In genomic region chr2:113260930-113261329, GRCh38 we compare ENCODE assay signal across 30 cellular contexts.
DNase-seq lines count a peak whose midpoint lies in the region; ATAC-seq, FAIRE-seq and TF ChIP-seq lines count a peak whose summit lies in the region.
"Had no signal": no experiment of that assay in that cellular context is flagged by ENCODE, and none has a peak within 500 bp of the region (broad histone marks: within the 10 kb centered on the region; RNA-seq: fewer than 3 reads in every experiment).

No MANE protein-coding gene starts in this region.

- peaks cover 0 to 11% of the 10 kb centered on the region in 2 donors for H3K27me3 Mint-ChIP-seq in stimulated activated naive B cell treated with anti-CD40 and anti-IgM and Interleukin-4, amounts not matched to agents 10 μg/mL and 1 μg/mL and 100 μg/mL, for 72 hours
- H3K27me3 Mint-ChIP-seq: stimulated activated memory B cell treated with anti-CD40 and anti-IgM and Interleukin-4, amounts not matched to agents 10 μg/mL and 1 μg/mL and 100 μg/mL, for 72 hours had no signal

- H3K27ac ChIP-seq in WERI-Rb-1, result peak overlapping the region; percentile 57
- H3K27ac ChIP-seq: ascending aorta, cardiac muscle cell, colonic mucosa, parathyroid adenoma, right atrium auricular region, SK-N-MC had no signal

- no peaks in the 10 kb centered on the region for H3K9me3 Mint-ChIP-seq in stimulated activated naive B cell treated with anti-CD40 and anti-IgM and Interleukin-4, amounts not matched to agents 10 μg/mL and 1 μg/mL and 100 μg/mL, for 72 hours
- H3K9me3 Mint-ChIP-seq: CD8-positive, alpha-beta memory T cell; effector memory CD8-positive, alpha-beta T cell; nephron; stimulated activated memory B cell treated with anti-CD40 and anti-IgM and Interleukin-4, amounts not matched to agents 10 μg/mL and 1 μg/mL and 100 μg/mL, for 72 hours had no signal

- peak; percentile 18; the same call in 1 of the 2 replicates for TF ChIP-seq CTCF in WERI-Rb-1 (IDR thresholded peaks at IDR 0.05; ENCODE audit: low read depth, low read length)

- H3K9me3 ChIP-seq in WERI-Rb-1 (ENCODE audit: severe bottlenecking), result no peaks in the 10 kb centered on the region
- H3K9me3 ChIP-seq: ascending aorta, colonic mucosa, right atrium auricular region had no signal

- H3K4me3 Mint-ChIP-seq in stimulated activated naive B cell treated with anti-CD40 and anti-IgM and Interleukin-4, amounts not matched to agents 10 μg/mL and 1 μg/mL and 100 μg/mL, for 72 hours, result no peak overlapping the region
- H3K4me3 Mint-ChIP-seq: activated naive CD8-positive, alpha-beta T cell; CD8-positive, alpha-beta memory T cell; effector memory CD8-positive, alpha-beta T cell; nephron; stimulated activated memory B cell treated with anti-CD40 and anti-IgM and Interleukin-4, amounts not matched to agents 10 μg/mL and 1 μg/mL and 100 μg/mL, for 72 hours had no signal

- peak; percentile 72 for DNase-seq in NCI-H82 (lab: John Stamatoyannopoulos, UW)
- DNase-seq in NCI-H82 treated with DMSO at 0.1 percent for 48 hours (lab: John Stamatoyannopoulos, UW; ENCODE audit: unreplicated experiment), result no peak
- DNase-seq in NCI-H524 treated with DMSO at 0.1 percent for 48 hours (lab: John Stamatoyannopoulos, UW), result peak; percentile 10
- DNase-seq in WERI-Rb-1, result peak; percentile 35
- DNase-seq in urothelium cell line (ENCODE audit: low spot score), result no peak
- no peak for DNase-seq in stimulated activated naive B cell treated with anti-CD40 and anti-IgM and Interleukin-4, amounts not matched to agents 10 μg/mL and 1 μg/mL and 100 μg/mL, for 72 hours
- no peak for DNase-seq in NCI-H1417 treated with DMSO at 0.1 percent for 48 hours (lab: John Stamatoyannopoulos, UW)
- DNase-seq in NCI-H345 treated with DMSO at 0.1 percent for 48 hours (lab: John Stamatoyannopoulos, UW; ENCODE audit: unreplicated experiment), result no peak
- DNase-seq: 8988T; activated CD4-positive, alpha-beta T cell treated with anti-CD3 and anti-CD28 coated beads for 48 hours; activated CD8-positive, alpha-beta memory T cell treated with anti-CD3 and anti-CD28 coated beads for 24 hours; activated effector memory CD4-positive, alpha-beta T cell treated with Interleukin-2 at 50 U/mL for 16 hours; CD8-positive, alpha-beta memory T cell; colonic mucosa; effector memory CD8-positive, alpha-beta T cell; erythroblast; GOT3; NCI-H1436; NCI-H2107; stimulated activated CD4-positive, alpha-beta T cell treated with anti-CD3 and anti-CD28 coated beads, Interleukin-2, amount 100 ng/mL, for 48 hours had no signal

- H3K4me3 ChIP-seq in WERI-Rb-1 (ENCODE audit: low read depth, low read length), result no peak overlapping the region
- H3K4me3 ChIP-seq: ascending aorta, cardiac muscle cell, colonic mucosa, lung, right atrium auricular region, SK-N-MC had no signal

- no peaks in the 10 kb centered on the region for H3K27me3 ChIP-seq in WERI-Rb-1 (ENCODE audit: insufficient read depth, low read depth, severe bottlenecking)
- H3K27me3 ChIP-seq: ascending aorta, colonic mucosa, right atrium auricular region had no signal

- H3K36me3 Mint-ChIP-seq in stimulated activated naive B cell treated with anti-CD40 and anti-IgM and Interleukin-4, amounts not matched to agents 10 μg/mL and 1 μg/mL and 100 μg/mL, for 72 hours, result peaks cover 26 to 33% of the 10 kb centered on the region in 2 donors

- H3K4me1 Mint-ChIP-seq in stimulated activated naive B cell treated with anti-CD40 and anti-IgM and Interleukin-4, amounts not matched to agents 10 μg/mL and 1 μg/mL and 100 μg/mL, for 72 hours, result peaks cover 6 to 11% of the 10 kb centered on the region in 2 donors

- ATAC-seq in stimulated activated naive B cell treated with anti-CD40 and anti-IgM and Interleukin-4, amounts not matched to agents 10 μg/mL and 1 μg/mL and 100 μg/mL, for 72 hours (replicated peaks), result no peak
- ATAC-seq: effector memory CD8-positive, alpha-beta T cell; stimulated activated memory B cell treated with anti-CD40 and anti-IgM and Interleukin-4, amounts not matched to agents 10 μg/mL and 1 μg/mL and 100 μg/mL, for 72 hours had no signal

- peak; percentile 55 for FAIRE-seq in urothelium cell line (lab: Jason Lieb, UNC)
- FAIRE-seq: G401.6 had no signal

- H3K36me3 ChIP-seq in WERI-Rb-1, result no peaks in the 10 kb centered on the region
- H3K36me3 ChIP-seq: ascending aorta, cardiac muscle cell, colonic mucosa, right atrium auricular region had no signal

- no peak overlapping the region for H3K27ac Mint-ChIP-seq in stimulated activated naive B cell treated with anti-CD40 and anti-IgM and Interleukin-4, amounts not matched to agents 10 μg/mL and 1 μg/mL and 100 μg/mL, for 72 hours
- H3K27ac Mint-ChIP-seq: activated naive CD8-positive, alpha-beta T cell; effector memory CD8-positive, alpha-beta T cell; stimulated activated memory B cell treated with anti-CD40 and anti-IgM and Interleukin-4, amounts not matched to agents 10 μg/mL and 1 μg/mL and 100 μg/mL, for 72 hours had no signal

Comparison
In these comparisons a context has a peak if more than half of its experiments do, and no peak if none do; other contexts are left out.
1. DNase-seq: peak in NCI-H82 (single experiment), NCI-H524 treated with DMSO at 0.1 percent for 48 hours (single experiment) and WERI-Rb-1 (single experiment); none in NCI-H82 treated with DMSO at 0.1 percent for 48 hours (single experiment), urothelium cell line (single experiment), stimulated activated naive B cell treated with anti-CD40 and anti-IgM and Interleukin-4, amounts not matched to agents 10 μg/mL and 1 μg/mL and 100 μg/mL, for 72 hours (single experiment), NCI-H1417 treated with DMSO at 0.1 percent for 48 hours (single experiment) and NCI-H345 treated with DMSO at 0.1 percent for 48 hours (single experiment).